ENCODE assay signal across 8 cellular contexts in the genomic region with DNA sequence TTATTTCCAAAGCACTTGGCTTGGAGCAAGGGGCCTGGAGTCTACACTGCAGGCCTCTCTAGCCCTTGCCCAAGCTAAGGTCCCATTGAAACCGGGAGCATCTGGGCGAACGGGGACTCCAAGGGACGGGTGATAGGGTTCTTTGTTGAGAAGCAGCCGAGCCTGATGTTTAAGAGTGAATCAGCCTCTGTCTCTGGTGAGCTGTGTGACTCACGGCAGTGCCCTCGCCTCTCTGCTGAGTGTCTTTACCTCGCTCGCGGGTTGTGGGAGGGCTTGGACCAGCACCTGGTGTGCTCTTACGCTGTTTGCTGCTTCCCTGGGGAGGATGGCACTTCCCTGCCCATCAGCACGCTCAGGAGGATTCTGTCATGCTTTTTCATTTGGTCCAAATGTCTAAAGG. TPM values are rescaled to one million over a fixed set of nuclear protein-coding genes. Genes with fewer than 3 reads are reported as not detected.
DNase-seq lines count a peak whose midpoint lies in the region; TF ChIP-seq lines count a peak whose summit lies in the region.

No MANE protein-coding gene starts in this region.

- H3K36me3 ChIP-seq in cardiac muscle cell (peaks cover 22% of the 10 kb centered on the region), skeletal muscle tissue (ENCODE audit: control insufficient read depth in 3 of 3, insufficient read depth in 3 of 3, low read length in 3 of 3) (peaks cover 43 to 44% (median 43%) of the 10 kb centered on the region in 3 donors)

- peak overlapping the region; percentile 87 for H3K4me3 ChIP-seq in cardiac muscle cell
- H3K4me3 ChIP-seq in skeletal muscle tissue (ENCODE audit: low read length in 3 of 3) = peak overlapping the region; percentile 89 to 91 (median 89)

- intact Hi-C loops in cardiac septum (cut with DNase I) = no loop called here

- no peak overlapping the region for H3K27ac ChIP-seq in cardiac muscle cell
- H3K27ac ChIP-seq in skeletal muscle tissue (ENCODE audit: low read depth, low read length) = no peak overlapping the region

- no peak for TF ChIP-seq CTCF in cardiac muscle cell (IDR thresholded peaks at IDR 0.05; ENCODE audit: low read depth, low read length)

- H3K4me1 ChIP-seq in cardiac muscle cell (ENCODE audit: low read depth) = peaks cover 12% of the 10 kb centered on the region
- H3K4me1 ChIP-seq in skeletal muscle tissue (ENCODE audit: control insufficient read depth in 3 of 3, insufficient read depth in 3 of 3, low read length in 3 of 3) = peaks cover 26 to 35% (median 27%) of the 10 kb centered on the region in 3 donors

- H3K9ac ChIP-seq in skeletal muscle tissue (ENCODE audit: low read depth in 1 of 3, low read length in 3 of 3) = peak overlapping the region; percentile 88 to 92 (median 89)

- H3K27me3 ChIP-seq in cardiac muscle cell (no peaks in the 10 kb centered on the region), skeletal muscle tissue (ENCODE audit: control insufficient read depth in 3 of 3, insufficient read depth in 3 of 3, low read length in 3 of 3) (no peaks in the 10 kb centered on the region)

- H3K9me3 ChIP-seq in cardiac muscle cell (ENCODE audit: low read depth) (no peaks in the 10 kb centered on the region), skeletal muscle tissue (ENCODE audit: control insufficient read depth in 3 of 3, low read length in 3 of 3) (no peaks in the 10 kb centered on the region)

- DNase-seq in cardiac muscle cell (ENCODE audit: low read depth in 1 of 2, low spot score in 1 of 2) = peak in 1 of 2 donors; percentile 29
- DNase-seq in cardiac septum (ENCODE audit: low spot score) = no peak
- DNase-seq in activated CD4-positive, alpha-beta T cell treated with anti-CD3 and anti-CD28 coated beads for 48 hours = peak; percentile 81
- peak; percentile 29 for DNase-seq in fibroblast of gingiva (ENCODE audit: low read depth)
- DNase-seq in putamen (ENCODE audit: low spot score) = no peak
- no peak for DNase-seq in NOMO-1 (lab: John Stamatoyannopoulos, UW; ENCODE audit: unreplicated experiment in 2 of 2)
- DNase-seq in NCI-H526 (lab: John Stamatoyannopoulos, UW) = no peak

RNA-seq across cellular contexts. Expression of gene HGS, which starts 1.3 kb away (rescaled TPM):
- 86.1 and 107 TPM in 2 replicates for total RNA-seq in cardiac muscle cell
- polyA plus RNA-seq in cardiac muscle cell = 108 and 109 TPM in 2 replicates
- total RNA-seq in cardiac septum = 56.2 TPM
- 27.7 TPM for total RNA-seq in skeletal muscle tissue

RNA-seq across cellular contexts. Expression of gene ARL16, which starts 1.5 kb away (rescaled TPM):
- total RNA-seq in cardiac muscle cell (44.3 and 58.3 TPM in 2 replicates), cardiac septum (19.1 TPM), skeletal muscle tissue (25.1 TPM)
- polyA plus RNA-seq in cardiac muscle cell = 92.0 and 109 TPM in 2 replicates

RNA-seq across cellular contexts. Expression of gene MRPL12, which starts 18.1 kb away (rescaled TPM):
- total RNA-seq in cardiac muscle cell (45.0 and 47.5 TPM in 2 replicates), cardiac septum (117 TPM), skeletal muscle tissue (4.7 TPM)
- 187 and 222 TPM in 2 replicates for polyA plus RNA-seq in cardiac muscle cell

RNA-seq across cellular contexts. Expression of gene CCDC137, which starts 18.6 kb away (rescaled TPM):
- total RNA-seq in cardiac muscle cell (16.9 and 20.1 TPM in 2 replicates), cardiac septum (8.2 TPM), skeletal muscle tissue (5.7 TPM)
- polyA plus RNA-seq in cardiac muscle cell = 23.2 and 23.4 TPM in 2 replicates

RNA-seq across cellular contexts. Expression of gene OXLD1, which starts 18.7 kb away (rescaled TPM):
- 100 and 130 TPM in 2 replicates for total RNA-seq in cardiac muscle cell
- 85.5 and 104 TPM in 2 replicates for polyA plus RNA-seq in cardiac muscle cell
- total RNA-seq in cardiac septum = 17.9 TPM
- total RNA-seq in skeletal muscle tissue = 10.4 TPM

Comparison
In these comparisons a context has a peak if more than half of its experiments do, and no peak if none do; other contexts are left out.
1. DNase-seq: peak in activated CD4-positive, alpha-beta T cell treated with anti-CD3 and anti-CD28 coated beads for 48 hours (single experiment) and fibroblast of gingiva (single experiment); none in cardiac septum (single experiment), putamen (single experiment), NOMO-1 (0 of 2) and NCI-H526 (0 of 2).